ENCODE assay signal across 17 cellular contexts in the genomic region with DNA sequence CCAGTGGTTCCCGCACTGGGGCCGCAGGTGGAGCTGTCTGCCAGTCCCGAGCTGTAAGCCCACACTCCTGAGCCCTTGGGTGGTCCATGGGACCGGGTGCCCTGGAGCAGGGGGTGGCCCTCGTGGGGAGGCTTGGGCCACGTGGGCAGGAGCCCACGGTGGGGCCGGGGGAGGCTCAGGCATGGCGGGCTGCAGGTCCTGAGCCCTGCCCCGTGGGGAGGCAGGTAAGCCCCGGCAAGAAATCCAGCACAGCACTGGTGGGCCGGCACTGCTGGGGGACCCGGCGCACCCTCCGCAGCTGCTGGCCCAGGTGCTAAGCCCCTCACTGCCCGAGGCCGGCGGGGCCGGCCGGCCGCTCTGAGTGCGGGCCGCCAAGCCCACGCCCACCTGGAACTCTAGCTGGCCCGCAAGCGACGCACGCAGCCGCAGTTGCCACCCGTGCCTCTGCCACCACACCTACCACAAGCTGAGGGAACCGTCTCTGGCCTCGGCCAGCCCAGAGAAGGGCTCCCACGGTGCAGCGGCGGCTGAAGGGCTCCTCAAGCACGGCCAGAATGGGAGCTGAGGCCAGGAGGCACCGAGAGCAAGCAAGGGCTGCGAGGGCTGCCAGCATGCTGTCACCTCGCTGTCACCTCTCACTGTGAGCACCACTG.
"Had no signal": no experiment of that assay in that cellular context is flagged by ENCODE, and none has a peak within 500 bp of the region (broad histone marks: within the 10 kb centered on the region; RNA-seq: fewer than 3 reads in every experiment).

No MANE protein-coding gene starts in this region.

- H3K4me3 ChIP-seq: uterus had no signal

- H3K27ac Mint-ChIP-seq: dendritic cell treated with granulocyte-macrophage colony-stimulating factor and Interleukin-4, amounts not matched to agents 40 ng/mL and 50 ng/mL, for 4 days had no signal

- H3K4me3 Mint-ChIP-seq: dendritic cell treated with granulocyte-macrophage colony-stimulating factor and Interleukin-4, amounts not matched to agents 40 ng/mL and 50 ng/mL, for 4 days had no signal

- ATAC-seq: activated T-cell treated with anti-CD3 and anti-CD28 coated beads, Interleukin-2, amount 50 U/mL, for 72 hours had no signal

- DNase-seq: activated CD4-positive, alpha-beta T cell treated with anti-CD3 and anti-CD28 coated beads for 1 hour; activated CD8-positive, alpha-beta memory T cell treated with anti-CD3 and anti-CD28 coated beads for 24 hours; activated CD8-positive, alpha-beta memory T cell treated with anti-CD3 and anti-CD28 coated beads, Interleukin-2, amount 50 U/mL, for 48 hours; activated effector memory CD4-positive, alpha-beta T cell treated with Interleukin-2 at 50 U/mL for 16 hours; activated naive CD4-positive, alpha-beta T cell treated with anti-CD3 and anti-CD28 coated beads, Interleukin-2, amount 50 U/mL, for 16 hours; activated T-cell treated with anti-CD3 and anti-CD28 coated beads, Interleukin-2, amount 50 U/mL, for 72 hours; aorta; caudate nucleus; effector CD4-positive, alpha-beta T cell; immature natural killer cell; mesendoderm; naive B cell; stimulated activated CD4-positive, alpha-beta T cell treated with anti-CD3 and anti-CD28 coated beads, Interleukin-1b, Interleukin-23, amount 100 ng/mL, for 48 hours; T-helper 9 cell; trophoblast cell had no signal

- H3K9me3 ChIP-seq: uterus had no signal

- H3K36me3 ChIP-seq: uterus had no signal

- H3K4me1 ChIP-seq: uterus had no signal

- H3K9me3 Mint-ChIP-seq: activated T-cell treated with anti-CD3 and anti-CD28 coated beads, Interleukin-2, amount 50 U/mL, for 72 hours; dendritic cell treated with granulocyte-macrophage colony-stimulating factor and Interleukin-4, amounts not matched to agents 40 ng/mL and 50 ng/mL, for 4 days; immature natural killer cell; naive B cell had no signal

- H3K36me3 Mint-ChIP-seq: immature natural killer cell, naive B cell had no signal
